1 cellular context compared by ENCODE assay signal in genomic region chr19:32676186-32676894, GRCh38.
TF ChIP-seq lines count a peak whose summit lies in the region.

No MANE protein-coding gene starts in this region.

TF ChIP-seq in GM23338, 12 proteins besides CTCF, POLR2A, EP300 and RAD21 (continued from another document):
- TF ChIP-seq ZNF462 (CRISPR knock-in tag; IDR thresholded peaks at IDR 0.05) (no peak), NANOG (IDR thresholded peaks at IDR 0.05; ENCODE audit: borderline replicate concordance) (no peak), POLR2AphosphoS5 (IDR thresholded peaks at IDR 0.05; ENCODE audit: low read depth) (no peak), STAT1 (IDR thresholded peaks at IDR 0.05; ENCODE audit: unreplicated experiment) (no peak), JUNB (IDR thresholded peaks at IDR 0.05; ENCODE audit: unreplicated experiment) (no peak)
